ENCODE assay signal across 8 cellular contexts in genomic region chr1:214637722-214638473, GRCh38. TPM values are rescaled to one million over a fixed set of nuclear protein-coding genes. Genes with fewer than 3 reads are reported as not detected.
DNase-seq lines count a peak whose midpoint lies in the region; ATAC-seq, FAIRE-seq and TF ChIP-seq lines count a peak whose summit lies in the region.

No MANE protein-coding gene starts in this region.

- intact Hi-C loops in CD4-positive, alpha-beta T cell (cut with DNase I, micrococcal nuclease), result loop anchor here in 1 of 2 experiments (1.0 kb wide), 1 partner anchor 10 kb away; no protein-coding TSS in a partner anchor
- intact Hi-C loops in pancreas (cut with DNase I), result no loop called here

- no peaks in the 10 kb centered on the region for H3K4me1 ChIP-seq in pancreas

- H3K27ac ChIP-seq in CD4-positive, alpha-beta T cell (ENCODE audit: low read depth, low read length), result no peak overlapping the region
- H3K27ac ChIP-seq in pancreas, result no peak overlapping the region

- no peak overlapping the region for H3K4me3 ChIP-seq in pancreas

- no peaks in the 10 kb centered on the region for H3K9me3 ChIP-seq in CD4-positive, alpha-beta T cell (ENCODE audit: control insufficient read depth, low read length)
- no peaks in the 10 kb centered on the region for H3K9me3 ChIP-seq in pancreas

- H3K27me3 Mint-ChIP-seq in CD4-positive, alpha-beta T cell, result no peaks in the 10 kb centered on the region
- H3K27me3 Mint-ChIP-seq in endothelial cell (ENCODE audit: unreplicated experiment), result no peaks in the 10 kb centered on the region

- H3K36me3 Mint-ChIP-seq in CD4-positive, alpha-beta T cell (ENCODE audit: low read depth), result no peaks in the 10 kb centered on the region
- peaks cover 7% of the 10 kb centered on the region for H3K36me3 Mint-ChIP-seq in endothelial cell (ENCODE audit: low read depth, unreplicated experiment)

- H3K36me3 ChIP-seq in pancreas, result no peaks in the 10 kb centered on the region

- peak overlapping the region; percentile 68 for H3K4me3 Mint-ChIP-seq in CD4-positive, alpha-beta T cell
- H3K4me3 Mint-ChIP-seq in endothelial cell (ENCODE audit: unreplicated experiment), result no peak overlapping the region

- WGBS in pancreas, 2 donors, result 53 to 58% methylated on average over 6 of the region's 6 CpGs

- DNase-seq in CD4-positive, alpha-beta T cell, result peak in 5 of 10 experiments; percentile 3 to 19 (median 7)
- DNase-seq in SKM-1 treated with dmso at 0.1 percent for 144 hours (lab: John Stamatoyannopoulos, UW; ENCODE audit: unreplicated experiment) (peak; percentile 56), endothelial cell (ENCODE audit: low spot score) (peak; percentile 25), pancreas (peak in 2 of 6 donors; percentile 3 to 17), NCI-H226 (no peak), omental fat pad (ENCODE audit: low spot score) (no peak)

- CTCF ChIA-PET in CD4-positive, alpha-beta T cell (lab: Charles Lee), result interaction anchor here (0.8 to 1.1 kb wide), 3 partner anchors 10 to 45 kb away, joined by 3 to 4 read pairs (median 3); no protein-coding TSS in a partner anchor

- FAIRE-seq in pancreas (lab: Jason Lieb, UNC), result no peak

- POLR2A ChIA-PET in CD4-positive, alpha-beta T cell (lab: Charles Lee), result interaction anchor here (1.0 kb wide), 1 partner anchor 18 kb away, joined by 3 read pairs; no protein-coding TSS in a partner anchor

- H3K27ac Mint-ChIP-seq in CD4-positive, alpha-beta T cell, result no peak overlapping the region
- H3K27ac Mint-ChIP-seq in endothelial cell (ENCODE audit: unreplicated experiment), result no peak overlapping the region

- H3K4me1 Mint-ChIP-seq in CD4-positive, alpha-beta T cell (ENCODE audit: low read depth), result peaks cover 23% of the 10 kb centered on the region
- H3K4me1 Mint-ChIP-seq in endothelial cell (ENCODE audit: unreplicated experiment), result no peaks in the 10 kb centered on the region

- no peaks in the 10 kb centered on the region for H3K27me3 ChIP-seq in CD4-positive, alpha-beta T cell (ENCODE audit: control insufficient read depth, insufficient read depth, low read length)
- no peaks in the 10 kb centered on the region for H3K27me3 ChIP-seq in pancreas

- H3K9me3 Mint-ChIP-seq in CD4-positive, alpha-beta T cell, result no peaks in the 10 kb centered on the region
- H3K9me3 Mint-ChIP-seq in endothelial cell (ENCODE audit: unreplicated experiment), result no peaks in the 10 kb centered on the region

- TF ChIP-seq CTCF in CD4-positive, alpha-beta T cell (IDR thresholded peaks at IDR 0.05), result peak; percentile 75
- TF ChIP-seq CTCF in GM12874 (IDR thresholded peaks at IDR 0.05; ENCODE audit: insufficient read depth, low read depth, low read length) (peak; percentile 60; the same call in 1 of the 2 replicates), endothelial cell (IDR thresholded peaks at IDR 0.05; ENCODE audit: unreplicated experiment) (peak; percentile 68), pancreas (IDR thresholded peaks at IDR 0.05) (peak in 3 of 4 donors; percentile 38 to 70 (median 45)), omental fat pad (IDR thresholded peaks at IDR 0.05) (no peak)

- peak; percentile 27 for ATAC-seq in CD4-positive, alpha-beta T cell (ENCODE audit: poor library complexity)
- ATAC-seq in HG03175 (IDR thresholded peaks at IDR 0.05; ENCODE audit: unreplicated experiment) (peak; percentile 77), pancreas (peak; percentile 48 to 67 (median 63)), omental fat pad (ENCODE audit: low FRiP score) (no peak)

RNA-seq across cellular contexts. Expression of gene CENPF, which starts 34.9 kb away (rescaled TPM):
- 1 to 10 TPM; 3.4 to 3.8 TPM for total RNA-seq in CD4-positive, alpha-beta T cell
- 20.8 TPM for total RNA-seq in endothelial cell (ENCODE audit: unreplicated experiment)
- total RNA-seq in pancreas, result 1 to 10 TPM in 2 of 6 donors, under 1 TPM in 4; 0.09 to 2.0 (median 0.65) TPM
- under 1 TPM; 0.05 to 0.15 TPM for polyA plus RNA-seq in pancreas
- 1 to 10 TPM in 3 of 4 donors, under 1 TPM in 1; 0.88 to 4.1 (median 2.4) TPM for total RNA-seq in omental fat pad

Comparison
In these comparisons a context has a peak if more than half of its experiments do, and no peak if none do; other contexts are left out.
1. DNase-seq: peak in SKM-1 treated with dmso at 0.1 percent for 144 hours (single experiment) and endothelial cell (single experiment); none in NCI-H226 (single experiment) and omental fat pad (single experiment).
2. CTCF ChIP-seq: peak in CD4-positive, alpha-beta T cell (single experiment), GM12874 (single experiment), endothelial cell (single experiment) and pancreas (3 of 4); none in omental fat pad (0 of 3).